Comparison of ENCODE assay signal across 1 cellular context in the genomic region with DNA sequence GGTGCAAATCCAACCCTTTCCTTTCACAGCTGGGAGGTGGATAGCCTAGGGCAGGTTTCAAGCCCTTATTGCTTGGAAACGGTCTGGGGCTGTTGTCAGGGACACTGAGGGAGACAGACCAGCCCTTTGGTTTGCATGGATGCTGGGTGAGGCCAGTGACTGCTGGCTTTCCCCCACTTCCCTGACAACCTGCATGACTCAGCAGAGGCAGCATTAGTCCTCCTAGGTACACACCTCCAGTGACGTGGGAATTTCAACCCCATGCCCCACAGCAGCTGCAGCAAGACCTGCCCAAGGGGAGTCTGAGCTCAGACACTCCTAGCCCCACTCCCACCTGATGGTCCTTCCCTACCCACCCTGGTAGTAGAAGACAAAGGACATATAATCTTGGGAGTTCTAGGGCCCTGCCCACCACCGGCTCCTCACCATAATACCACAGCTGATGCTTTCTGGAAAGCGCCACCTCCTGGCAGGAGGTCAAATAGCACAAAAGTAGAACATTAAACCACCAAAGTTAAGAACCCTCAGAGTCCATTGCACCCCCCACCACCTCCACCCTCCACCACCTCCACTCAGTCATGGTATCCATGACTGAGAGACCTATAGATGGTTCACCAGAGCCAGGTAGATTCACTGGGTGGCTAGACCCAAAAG.
TF ChIP-seq lines count a peak whose summit lies in the region.

No MANE protein-coding gene starts in this region.

TF ChIP-seq in HCT116, 20 proteins besides CTCF, POLR2A, EP300 and RAD21:
- TF ChIP-seq FOSL1 (IDR thresholded peaks at IDR 0.05; ENCODE audit: low read depth): no peak
